8 cellular contexts compared by ENCODE assay signal in genomic region chr19:44903602-44904425, GRCh38. TPM values are rescaled to one million over a fixed set of nuclear protein-coding genes. Genes with fewer than 3 reads are reported as not detected.
DNase-seq lines count a peak whose midpoint lies in the region; ATAC-seq and TF ChIP-seq lines count a peak whose summit lies in the region.

No MANE protein-coding gene starts in this region.

- peak; percentile 17 for ATAC-seq in GM23338
- peak; percentile 58 to 71 for ATAC-seq in naive B cell (ENCODE audit: low read depth in 2 of 2)
- ATAC-seq in GM19035 (IDR thresholded peaks at IDR 0.05; ENCODE audit: unreplicated experiment), result no peak

- H3K27ac ChIP-seq in GM23338 (ENCODE audit: low read depth), result peak overlapping the region; percentile 84; the same call in 1 of the 2 replicates

- peaks cover 68% of the 10 kb centered on the region for H3K36me3 Mint-ChIP-seq in GM23338 (ENCODE audit: low read depth)
- peaks cover 0 to 8% of the 10 kb centered on the region in 2 donors for H3K36me3 Mint-ChIP-seq in naive B cell

- no peaks in the 10 kb centered on the region for H3K9me2 ChIP-seq in GM23338 (ENCODE audit: insufficient read depth)

- TF ChIP-seq POLR2A in erythroblast (IDR thresholded peaks at IDR 0.05; ENCODE audit: low read length), result peak; percentile 30

- peak overlapping the region; percentile 76 for H3K9ac ChIP-seq in NT2/D1 (ENCODE audit: insufficient read length, low read depth)

- H3K4me1 Mint-ChIP-seq in GM23338, result peaks cover 17% of the 10 kb centered on the region
- H3K4me1 Mint-ChIP-seq in naive B cell, result peaks cover 7 to 28% (median 17%) of the 10 kb centered on the region in 3 donors

- peaks cover 60% of the 10 kb centered on the region for H3F3A ChIP-seq in GM23338 (replicated peaks; ENCODE audit: low read depth)

- H4K20me1 ChIP-seq in GM23338 (replicated peaks; ENCODE audit: insufficient read depth), result no peaks in the 10 kb centered on the region; the same call in 1 of the 2 replicates

- H3K9me3 ChIP-seq in NT2/D1 (ENCODE audit: insufficient read depth, low read length), result no peaks in the 10 kb centered on the region

- peaks cover 2% of the 10 kb centered on the region; the same call in 1 of the 3 replicates for H3K9me3 Mint-ChIP-seq in GM23338
- peaks cover 0 to 4% (median 0%) of the 10 kb centered on the region in 7 donors for H3K9me3 Mint-ChIP-seq in naive B cell

- H3K79me2 ChIP-seq in GM23338 (replicated peaks; ENCODE audit: insufficient read depth), result peaks cover 20% of the 10 kb centered on the region

- H3K36me3 ChIP-seq in GM23338 (ENCODE audit: insufficient read depth) (peaks cover 34% of the 10 kb centered on the region), NT2/D1 (ENCODE audit: insufficient read depth, insufficient read length, low read length) (peaks cover 66% of the 10 kb centered on the region)

- TF ChIP-seq CTCF in GM23338 (conservative IDR thresholded peaks at IDR 0.05; ENCODE audit: low read depth in 2 of 2), result peak; percentile 94 to 99

- H3K4me3 ChIP-seq in GM23338 (no peak overlapping the region), NT2/D1 (ENCODE audit: insufficient read length, low read depth) (no peak overlapping the region)

- H2AFZ ChIP-seq in GM23338, result no peak overlapping the region

- peaks cover 17% of the 10 kb centered on the region for H3K4me1 ChIP-seq in GM23338 (ENCODE audit: insufficient read depth)
- H3K4me1 ChIP-seq in NT2/D1 (ENCODE audit: insufficient read depth, insufficient read length), result peaks cover 13% of the 10 kb centered on the region

- H3K27me3 ChIP-seq in GM23338 (ENCODE audit: insufficient read depth), result no peaks in the 10 kb centered on the region
- H3K27me3 ChIP-seq in NT2/D1 (ENCODE audit: insufficient read depth, insufficient read length), result no peaks in the 10 kb centered on the region

- H3K4me2 ChIP-seq in GM23338, result no peak overlapping the region; the same call in 1 of the 2 replicates

- H3K4me3 Mint-ChIP-seq in GM23338 (no peak overlapping the region; the same call in 2 of the 3 replicates), naive B cell (no peak overlapping the region)

- no peak overlapping the region for H3K27ac Mint-ChIP-seq in GM23338
- H3K27ac Mint-ChIP-seq in naive B cell, result peak overlapping the region in 1 of 6 donors; percentile 85

- H3K27me3 Mint-ChIP-seq in GM23338 (ENCODE audit: insufficient read depth, low read depth, poor library complexity) (peaks cover 34% of the 10 kb centered on the region), naive B cell (peaks cover 11 to 29% (median 28%) of the 10 kb centered on the region in 3 donors)

- DNase-seq in AG08395 (ENCODE audit: low spot score) (peak; percentile 79), GM23338 (ENCODE audit: low spot score) (peak; percentile 80), NT2/D1 (ENCODE audit: low read depth, low spot score) (peak; percentile 56), activated T-cell treated with anti-CD3 and anti-CD28 coated beads for 24 hours (ENCODE audit: low read depth) (peak; percentile 63), erythroblast (lab: John Stamatoyannopoulos, UW) (peak; percentile 77 to 87), naive B cell (peak; percentile 61)
- DNase-seq in stimulated activated naive CD4-positive, alpha-beta T cell (lab: John Stamatoyannopoulos, UW), result peak in 5 of 6 experiments; percentile 56 to 79 (median 61)

TF ChIP-seq in GM23338, 12 proteins besides CTCF, POLR2A, EP300 and RAD21:
- TF ChIP-seq CREB1 (CRISPR knock-in tag; IDR thresholded peaks at IDR 0.05; ENCODE audit: low read depth) (0 out of 2 replicates have a peak, but pooled peaks have one; percentile 4), ZNF114 (CRISPR knock-in tag; IDR thresholded peaks at IDR 0.05) (no peak)
- TF ChIP-seq, protein P1, sequence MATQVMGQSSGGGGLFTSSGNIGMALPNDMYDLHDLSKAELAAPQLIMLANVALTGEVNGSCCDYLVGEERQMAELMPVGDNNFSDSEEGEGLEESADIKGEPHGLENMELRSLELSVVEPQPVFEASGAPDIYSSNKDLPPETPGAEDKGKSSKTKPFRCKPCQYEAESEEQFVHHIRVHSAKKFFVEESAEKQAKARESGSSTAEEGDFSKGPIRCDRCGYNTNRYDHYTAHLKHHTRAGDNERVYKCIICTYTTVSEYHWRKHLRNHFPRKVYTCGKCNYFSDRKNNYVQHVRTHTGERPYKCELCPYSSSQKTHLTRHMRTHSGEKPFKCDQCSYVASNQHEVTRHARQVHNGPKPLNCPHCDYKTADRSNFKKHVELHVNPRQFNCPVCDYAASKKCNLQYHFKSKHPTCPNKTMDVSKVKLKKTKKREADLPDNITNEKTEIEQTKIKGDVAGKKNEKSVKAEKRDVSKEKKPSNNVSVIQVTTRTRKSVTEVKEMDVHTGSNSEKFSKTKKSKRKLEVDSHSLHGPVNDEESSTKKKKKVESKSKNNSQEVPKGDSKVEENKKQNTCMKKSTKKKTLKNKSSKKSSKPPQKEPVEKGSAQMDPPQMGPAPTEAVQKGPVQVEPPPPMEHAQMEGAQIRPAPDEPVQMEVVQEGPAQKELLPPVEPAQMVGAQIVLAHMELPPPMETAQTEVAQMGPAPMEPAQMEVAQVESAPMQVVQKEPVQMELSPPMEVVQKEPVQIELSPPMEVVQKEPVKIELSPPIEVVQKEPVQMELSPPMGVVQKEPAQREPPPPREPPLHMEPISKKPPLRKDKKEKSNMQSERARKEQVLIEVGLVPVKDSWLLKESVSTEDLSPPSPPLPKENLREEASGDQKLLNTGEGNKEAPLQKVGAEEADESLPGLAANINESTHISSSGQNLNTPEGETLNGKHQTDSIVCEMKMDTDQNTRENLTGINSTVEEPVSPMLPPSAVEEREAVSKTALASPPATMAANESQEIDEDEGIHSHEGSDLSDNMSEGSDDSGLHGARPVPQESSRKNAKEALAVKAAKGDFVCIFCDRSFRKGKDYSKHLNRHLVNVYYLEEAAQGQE (IDR thresholded peaks at IDR 0.05; ENCODE audit: unreplicated experiment), result no peak

RNA-seq across cellular contexts. Expression of gene APOE, which starts 1.8 kb away (rescaled TPM):
- total RNA-seq in GM23338 (2014; rRNA removed; shearing (Covaris generic)), result 1,391 and 1,438 TPM in 2 replicates
- polyA plus RNA-seq in GM23338 (2016; fragmentation: Nextera tagmentation; extraction: Ambion mirVana), result 1,133 and 1,232 TPM in 2 replicates
- not detected for polyA plus RNA-seq in naive B cell (ENCODE audit: low read depth in 6 of 6)

RNA-seq across cellular contexts. Expression of gene APOC1, which starts 10.6 kb away (rescaled TPM):
- 25.4 and 26.8 TPM in 2 replicates for total RNA-seq in GM23338 (2014; rRNA removed; shearing (Covaris generic))
- polyA plus RNA-seq in GM23338 (2016; fragmentation: Nextera tagmentation; extraction: Ambion mirVana) (221 and 252 TPM in 2 replicates), naive B cell (ENCODE audit: low read depth in 6 of 6) (not detected)

RNA-seq across cellular contexts. Expression of gene TOMM40, which starts 12.8 kb away (rescaled TPM):
- total RNA-seq in GM23338 (2014; rRNA removed; shearing (Covaris generic)), result 233 and 273 TPM in 2 replicates
- 135 and 142 TPM in 2 replicates for polyA plus RNA-seq in GM23338 (2016; fragmentation: Nextera tagmentation; extraction: Ambion mirVana)
- 10 to 100 TPM; 21.3 to 36.2 (median 25.8) TPM for polyA plus RNA-seq in naive B cell (ENCODE audit: low read depth in 6 of 6)

RNA-seq across cellular contexts. Expression of gene APOC4, which starts 38.2 kb away (rescaled TPM):
- total RNA-seq in GM23338 (2014; rRNA removed; shearing (Covaris generic)), result not detected in 2 replicates
- not detected in 2 replicates for polyA plus RNA-seq in GM23338 (2016; fragmentation: Nextera tagmentation; extraction: Ambion mirVana)
- not detected for polyA plus RNA-seq in naive B cell (ENCODE audit: low read depth in 6 of 6)

RNA-seq across cellular contexts. Expression of gene APOC2, which starts 42.0 kb away (rescaled TPM):
- total RNA-seq in GM23338 (2014; rRNA removed; shearing (Covaris generic)), result not detected in 2 replicates
- polyA plus RNA-seq in GM23338 (2016; fragmentation: Nextera tagmentation; extraction: Ambion mirVana) (not detected in 2 replicates), naive B cell (ENCODE audit: low read depth in 6 of 6) (not detected)

Comparison
In these comparisons a context has a peak if more than half of its experiments do, and no peak if none do; other contexts are left out.
1. RNA of gene APOE, which starts 1.8 kb away (polyA plus RNA-seq): 1,133 to 1,232 TPM in GM23338; not detected in naive B cell; every median in the first group is over 1,000 times any median in the second.
2. RNA of gene APOC1, which starts 10.6 kb away (polyA plus RNA-seq): 221 to 252 TPM in GM23338; not detected in naive B cell; every median in the first group is over 100 times any median in the second.
3. Peak in every context shown above with its lines, with median percentiles within 50 percentile points of each other: DNase-seq.